11 cellular contexts compared by ENCODE assay signal in the genomic region with DNA sequence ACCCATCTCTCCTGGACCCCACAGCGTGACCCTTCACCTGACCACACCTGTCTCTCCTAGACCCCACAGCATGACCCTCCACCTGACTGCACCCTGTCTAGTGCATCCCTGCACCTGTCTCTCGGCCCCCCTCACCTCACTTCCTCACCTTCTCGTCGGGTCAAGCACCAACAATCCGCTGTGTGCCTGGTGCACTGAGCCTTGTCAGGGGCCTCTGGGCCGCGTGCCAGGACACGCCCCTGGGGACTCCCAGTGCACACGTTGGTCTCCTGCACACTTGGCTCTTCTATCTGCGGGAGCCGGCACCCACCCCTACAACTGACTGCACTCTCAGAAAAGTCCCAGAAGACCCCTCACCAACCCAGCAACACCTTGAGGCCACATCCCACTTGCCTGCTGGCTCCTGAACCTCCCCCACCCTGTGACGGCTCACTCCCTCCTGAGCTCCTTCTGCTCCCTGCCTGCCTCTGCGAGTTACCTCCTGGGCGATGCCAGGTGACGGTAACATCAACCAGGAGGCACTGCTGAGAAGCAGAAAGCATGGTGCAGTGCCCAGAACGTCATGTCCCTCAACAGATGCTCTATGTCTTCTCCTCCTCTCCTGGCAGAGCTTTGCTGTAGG.
DNase-seq lines count a peak whose midpoint lies in the region; ATAC-seq, FAIRE-seq and TF ChIP-seq lines count a peak whose summit lies in the region.
"Had no signal": no experiment of that assay in that cellular context is flagged by ENCODE, and none has a peak within 500 bp of the region (broad histone marks: within the 10 kb centered on the region; RNA-seq: fewer than 3 reads in every experiment).

No MANE protein-coding gene starts in this region.

- H3K9me3 ChIP-seq in upper lobe of right lung: no peaks in the 10 kb centered on the region

- H3K4me1 ChIP-seq in upper lobe of right lung: no peaks in the 10 kb centered on the region

- no peak for FAIRE-seq in RCC 7860 (lab: Jason Lieb, UNC)
- FAIRE-seq: islet of Langerhans had no signal

- ATAC-seq in Right ventricle myocardium superior (ENCODE audit: poor library complexity) (peak; percentile 60), upper lobe of right lung (peak; percentile 53), HG03469 (IDR thresholded peaks at IDR 0.05; ENCODE audit: unreplicated experiment) (no peak)

- intact Hi-C loops in Right ventricle myocardium superior (cut with DNase I): no loop called here
- intact Hi-C loops in upper lobe of right lung (cut with DNase I): no loop called here

- H3K27ac ChIP-seq in upper lobe of right lung: no peak overlapping the region

- peak; percentile 62 for DNase-seq in activated effector memory CD4-positive, alpha-beta T cell treated with anti-CD3 and anti-CD28 coated beads, Interleukin-2, amount 50 U/mL, for 16 hours
- DNase-seq in activated effector memory CD4-positive, alpha-beta T cell treated with Interleukin-2 at 50 U/mL for 16 hours: no peak
- peak; percentile 48 for DNase-seq in NCI-H2171 (lab: John Stamatoyannopoulos, UW)
- DNase-seq in Right ventricle myocardium superior: peak; percentile 60
- DNase-seq in upper lobe of right lung: no peak
- no peak for DNase-seq in RCC 7860 (ENCODE audit: low spot score)
- DNase-seq in HuH-7.5 (ENCODE audit: low spot score): no peak
- DNase-seq: GOT3, nucleus accumbens had no signal

- no peaks in the 10 kb centered on the region for H3K27me3 ChIP-seq in upper lobe of right lung

- no peaks in the 10 kb centered on the region for H3K36me3 ChIP-seq in upper lobe of right lung

- no peak for TF ChIP-seq CTCF in upper lobe of right lung (IDR thresholded peaks at IDR 0.05)

- no peak overlapping the region for H3K4me3 ChIP-seq in upper lobe of right lung

Comparison
In these comparisons a context has a peak if more than half of its experiments do, and no peak if none do; other contexts are left out.
1. DNase-seq: peak in activated effector memory CD4-positive, alpha-beta T cell treated with anti-CD3 and anti-CD28 coated beads, Interleukin-2, amount 50 U/mL, for 16 hours (single experiment), NCI-H2171 (single experiment) and Right ventricle myocardium superior (single experiment); none in activated effector memory CD4-positive, alpha-beta T cell treated with Interleukin-2 at 50 U/mL for 16 hours (single experiment), upper lobe of right lung (single experiment), RCC 7860 (single experiment) and HuH-7.5 (single experiment).